8 cellular contexts compared by ENCODE assay signal in genomic region chr11:119316729-119317591, GRCh38.
DNase-seq lines count a peak whose midpoint lies in the region; ATAC-seq and TF ChIP-seq lines count a peak whose summit lies in the region.

Gene MCAM, minus strand, starts transcription at chr11:119317130. Its CDS starts 29 bp downstream, at chr11:119317101.

- TF ChIP-seq CTCF in fibroblast of pulmonary artery (IDR thresholded peaks at IDR 0.05; ENCODE audit: low read length, missing control alignments) = no peak
- no peak for TF ChIP-seq CTCF in nephron progenitor cell (IDR thresholded peaks at IDR 0.05)

- no peaks in the 10 kb centered on the region for H3K9me3 ChIP-seq in HAP-1

- no peaks in the 10 kb centered on the region for H3K36me3 Mint-ChIP-seq in nephron progenitor cell (ENCODE audit: low read depth)

- peaks cover 28% of the 10 kb centered on the region for H3K36me3 ChIP-seq in HAP-1 (replicated peaks)

- H3K4me3 ChIP-seq in HAP-1 = peak within 1 kb of the TSS; percentile 69
- peak within 1 kb of the TSS; percentile 60 for H3K4me3 ChIP-seq in fibroblast of pulmonary artery (replicated peaks; ENCODE audit: low read depth, low read length)

- peak within 1 kb of the TSS; percentile 75 for H3K4me3 Mint-ChIP-seq in nephron progenitor cell

- no peaks in the 10 kb centered on the region for H3K9me3 Mint-ChIP-seq in nephron progenitor cell

- DNase-seq in AG08396 (ENCODE audit: low spot score) = peak; percentile 79
- peak; percentile 49 to 72 for DNase-seq in HAP-1 (ENCODE audit: low spot score in 2 of 2)
- peak; percentile 25 for DNase-seq in T-helper 22 cell (ENCODE audit: low read depth)
- no peak for DNase-seq in fibroblast of pulmonary artery (ENCODE audit: low read depth)
- peak; percentile 75 for DNase-seq in nephron progenitor cell

- in situ Hi-C loops in HAP-1 (cut with MboI; ENCODE audit: low sequenced_read_pairs) = no loop called here

- no peak within 1 kb of the TSS for H3K27ac Mint-ChIP-seq in nephron progenitor cell

- H3K27me3 Mint-ChIP-seq in nephron progenitor cell (ENCODE audit: low read depth, poor library complexity) = peaks cover 26% of the 10 kb centered on the region

- H3K4me1 ChIP-seq in HAP-1 = peaks cover 40% of the 10 kb centered on the region

- ATAC-seq in HG02970 (IDR thresholded peaks at IDR 0.05; ENCODE audit: low FRiP score, unreplicated experiment) (no peak), GM21423 (IDR thresholded peaks at IDR 0.05; ENCODE audit: unreplicated experiment) (no peak), GM21381 (IDR thresholded peaks at IDR 0.05; ENCODE audit: unreplicated experiment) (no peak)

- H3K27me3 ChIP-seq in HAP-1 (ENCODE audit: low read depth) = no peaks in the 10 kb centered on the region

- peaks cover 44% of the 10 kb centered on the region for H3K4me1 Mint-ChIP-seq in nephron progenitor cell
